26 cellular contexts compared by ENCODE assay signal in genomic region chr4:102451266-102451665, GRCh38.
"Had no signal": no experiment of that assay in that cellular context is flagged by ENCODE, and none has a peak within 500 bp of the region (broad histone marks: within the 10 kb centered on the region; RNA-seq: fewer than 3 reads in every experiment).

No MANE protein-coding gene starts in this region.

- DNase-seq: hippocampal formation; kidney glomerular epithelial cell; left cardiac atrium; mesendoderm; midbrain; mucosa of descending colon; naive thymus-derived CD4-positive, alpha-beta T cell; ovary; right lobe of liver; stimulated activated CD4-positive, alpha-beta T cell treated with anti-CD3 and anti-CD28 coated beads, Interleukin-1b, Interleukin-23, amount 100 ng/mL, for 48 hours; stimulated activated CD4-positive, alpha-beta T cell treated with anti-CD3 and anti-CD28 coated beads, Interleukin-2, amount 100 ng/mL, for 48 hours; stimulated activated CD4-positive, alpha-beta T cell treated with anti-CD3 and anti-CD28 coated beads, Interleukin-4, amount 100 ng/mL, for 4 hours; stimulated activated CD8-positive, alpha-beta memory T cell treated with anti-CD3 and anti-CD28 coated beads, Interleukin-4, amount 100 ng/mL, for 48 hours; stimulated activated naive CD4-positive, alpha-beta T cell treated with Interleukin-2 at 50 U/mL for 16 hours; stimulated activated naive CD8-positive, alpha-beta T cell treated with anti-CD3 and anti-CD28 coated beads, Interleukin-15, amount 100 ng/mL, for 72 hours; substantia nigra; uterus had no signal

- H3K4me3 ChIP-seq: lung, mucosa of descending colon, ovary, right atrium auricular region, right lobe of liver, smooth muscle cell, tibial nerve, uterus had no signal

- H3K36me3 ChIP-seq: ovary, right atrium auricular region, right lobe of liver, tibial nerve, uterus had no signal

- H3K9me3 Mint-ChIP-seq: naive thymus-derived CD4-positive, alpha-beta T cell; natural killer cell treated with Interleukin-12 subunit alpha and Interleukin-12 subunit beta and Interleukin-15 and Interleukin-18, amount 100 ng/mL, for 72 hours; stimulated activated memory B cell treated with anti-CD40 and anti-IgM and Interleukin-4, amounts not matched to agents 10 μg/mL and 1 μg/mL and 100 μg/mL, for 72 hours; stimulated activated naive CD8-positive, alpha-beta T cell treated with anti-CD3 and anti-CD28 coated beads, Interleukin-15, amount 100 ng/mL, for 72 hours; type B pancreatic cell had no signal

- H3K4me1 ChIP-seq: right atrium auricular region, right lobe of liver, tibial nerve, uterus had no signal

- ATAC-seq: left cardiac atrium; left lobe of liver; mucosa of descending colon; naive thymus-derived CD4-positive, alpha-beta T cell; natural killer cell treated with Interleukin-12 subunit alpha and Interleukin-12 subunit beta and Interleukin-15 and Interleukin-18, amount 100 ng/mL, for 72 hours; right lobe of liver; stimulated activated memory B cell treated with anti-CD40 and anti-IgM and Interleukin-4, amounts not matched to agents 10 μg/mL and 1 μg/mL and 100 μg/mL, for 72 hours; stimulated activated naive CD8-positive, alpha-beta T cell treated with anti-CD3 and anti-CD28 coated beads, Interleukin-15, amount 100 ng/mL, for 72 hours had no signal

- H3K27ac Mint-ChIP-seq: natural killer cell treated with Interleukin-12 subunit alpha and Interleukin-12 subunit beta and Interleukin-15 and Interleukin-18, amount 100 ng/mL, for 72 hours; progenitor cell of endocrine pancreas; stimulated activated memory B cell treated with anti-CD40 and anti-IgM and Interleukin-4, amounts not matched to agents 10 μg/mL and 1 μg/mL and 100 μg/mL, for 72 hours; stimulated activated naive CD8-positive, alpha-beta T cell treated with anti-CD3 and anti-CD28 coated beads, Interleukin-15, amount 100 ng/mL, for 72 hours; type B pancreatic cell had no signal

- H3K27ac ChIP-seq: ovary, right atrium auricular region, right lobe of liver, tibial nerve, uterus had no signal

- H3K36me3 Mint-ChIP-seq: natural killer cell treated with Interleukin-12 subunit alpha and Interleukin-12 subunit beta and Interleukin-15 and Interleukin-18, amount 100 ng/mL, for 72 hours; stimulated activated memory B cell treated with anti-CD40 and anti-IgM and Interleukin-4, amounts not matched to agents 10 μg/mL and 1 μg/mL and 100 μg/mL, for 72 hours; type B pancreatic cell had no signal

- H3K9me3 ChIP-seq: mucosa of descending colon, ovary, right atrium auricular region, right lobe of liver, tibial nerve, uterus had no signal

- H3K4me2 ChIP-seq: smooth muscle cell had no signal

- H3K27me3 ChIP-seq: ovary, right atrium auricular region, right lobe of liver, tibial nerve, uterus had no signal
